In genomic region chr5:140764177-140765020, GRCh38 we compare ENCODE assay signal across 19 cellular contexts. TPM values are rescaled to one million over a fixed set of nuclear protein-coding genes. Genes with fewer than 3 reads are reported as not detected.
DNase-seq lines count a peak whose midpoint lies in the region; ATAC-seq, FAIRE-seq and TF ChIP-seq lines count a peak whose summit lies in the region.
"Had no signal": no experiment of that assay in that cellular context is flagged by ENCODE, and none has a peak within 500 bp of the region (broad histone marks: within the 10 kb centered on the region; RNA-seq: fewer than 3 reads in every experiment).

No MANE protein-coding gene starts in this region.

- CTCF ChIA-PET in A549 (lab: Yijun Ruan, JAX) = interaction anchor here (1.5 kb wide), 1 partner anchor 12 kb away, joined by 3 read pairs; no protein-coding TSS in a partner anchor

- no peak overlapping the region for H2AFZ ChIP-seq in astrocyte (ENCODE audit: low read depth, low read length)
- H2AFZ ChIP-seq: PC-9 had no signal

- H4K20me1 ChIP-seq in astrocyte (ENCODE audit: insufficient read depth, low read length) = no peaks in the 10 kb centered on the region

- peaks cover 37% of the 10 kb centered on the region for H3K9me3 Mint-ChIP-seq in astrocyte (ENCODE audit: unreplicated experiment)
- peaks cover 40 to 68% of the 10 kb centered on the region in 2 donors for H3K9me3 Mint-ChIP-seq in stimulated activated naive CD8-positive, alpha-beta T cell treated with anti-CD3 and anti-CD28 coated beads, Interleukin-15, amount 100 ng/mL, for 72 hours

- POLR2A ChIA-PET in A549 (lab: Yijun Ruan, JAX) = no interaction called here

- 16% methylated on average over 2 of the region's 2 CpGs for WGBS in A549 (ENCODE audit: missing lambda C conversion rate)
- 84 to 92% methylated on average over 2 of the region's 2 CpGs for WGBS in heart right ventricle, 2 donors

- H3K27ac ChIP-seq in A549 (no peak overlapping the region), astrocyte (ENCODE audit: low read depth, low read length) (no peak overlapping the region), heart right ventricle (no peak overlapping the region)
- H3K27ac ChIP-seq: PC-9 had no signal

- no peak overlapping the region for H3K4me3 Mint-ChIP-seq in astrocyte (ENCODE audit: unreplicated experiment)
- no peak overlapping the region for H3K4me3 Mint-ChIP-seq in stimulated activated naive CD8-positive, alpha-beta T cell treated with anti-CD3 and anti-CD28 coated beads, Interleukin-15, amount 100 ng/mL, for 72 hours

- H3K9me3 ChIP-seq in A549 = peaks cover 80% of the 10 kb centered on the region
- H3K9me3 ChIP-seq in astrocyte (ENCODE audit: insufficient read depth, low read depth, low read length) = peaks cover 20% of the 10 kb centered on the region
- peaks cover 7 to 100% (median 93%) of the 10 kb centered on the region in 11 donors for H3K9me3 ChIP-seq in heart right ventricle

- ATAC-seq in A549 (no peak), heart right ventricle (no peak)
- no peak for ATAC-seq in stimulated activated naive CD8-positive, alpha-beta T cell treated with anti-CD3 and anti-CD28 coated beads, Interleukin-15, amount 100 ng/mL, for 72 hours

- H3K36me3 ChIP-seq in astrocyte (ENCODE audit: insufficient read depth, low read length) = no peaks in the 10 kb centered on the region
- no peaks in the 10 kb centered on the region for H3K36me3 ChIP-seq in heart right ventricle
- H3K36me3 ChIP-seq: HAP-1 had no signal

- peak; percentile 18 for FAIRE-seq in A549 (lab: Jason Lieb, UNC)
- no peak for FAIRE-seq in astrocyte (lab: Jason Lieb, UNC)

- H3K4me1 Mint-ChIP-seq in astrocyte (ENCODE audit: low read depth, unreplicated experiment) = no peaks in the 10 kb centered on the region
- no peaks in the 10 kb centered on the region for H3K4me1 Mint-ChIP-seq in stimulated activated naive CD8-positive, alpha-beta T cell treated with anti-CD3 and anti-CD28 coated beads, Interleukin-15, amount 100 ng/mL, for 72 hours

- no peaks in the 10 kb centered on the region for H3K27me3 ChIP-seq in astrocyte (ENCODE audit: insufficient read depth, low read length)
- no peaks in the 10 kb centered on the region for H3K27me3 ChIP-seq in heart right ventricle

- H3K9ac ChIP-seq in astrocyte (ENCODE audit: low read length) = no peak overlapping the region

- DNase-seq in A549 (ENCODE audit: low read depth in 1 of 2, low spot score in 1 of 2) (peak in 1 of 2 experiments; percentile 4), HT-29 (ENCODE audit: low spot score) (peak; percentile 23), astrocyte (ENCODE audit: low read depth) (peak; percentile 1), fibroblast of peridontal ligament (ENCODE audit: extremely low read depth) (peak; percentile 2), heart right ventricle (no peak)
- DNase-seq in activated naive CD4-positive, alpha-beta T cell treated with anti-CD3 and anti-CD28 coated beads, Interleukin-2, amount 50 U/mL, for 16 hours = no peak
- DNase-seq in stimulated activated naive CD8-positive, alpha-beta T cell treated with anti-CD3 and anti-CD28 coated beads, Interleukin-15, amount 100 ng/mL, for 72 hours = no peak
- no peak for DNase-seq in stimulated activated naive CD4-positive, alpha-beta T cell treated with Interleukin-2 at 50 U/mL for 16 hours (lab: John Stamatoyannopoulos, UW)
- DNase-seq: C1 segment of cervical spinal cord, DMS 273 treated with DMSO at 0.1 percent for 48 hours, EL, KG1, NCI-H1436, NCI-H2029 treated with DMSO at 0.1 percent for 48 hours, NCI-H510A, NCI-H82, PC-9 had no signal

- TF ChIP-seq EP300 in A549 (IDR thresholded peaks at IDR 0.05) = no peak

- intact Hi-C loops in heart right ventricle (cut with DNase I) = no loop called here

- H3K27me3 Mint-ChIP-seq in astrocyte (ENCODE audit: low read depth, unreplicated experiment) = no peaks in the 10 kb centered on the region
- no peaks in the 10 kb centered on the region for H3K27me3 Mint-ChIP-seq in stimulated activated naive CD8-positive, alpha-beta T cell treated with anti-CD3 and anti-CD28 coated beads, Interleukin-15, amount 100 ng/mL, for 72 hours

- no peak overlapping the region for H3K27ac Mint-ChIP-seq in astrocyte (ENCODE audit: unreplicated experiment)
- no peak overlapping the region for H3K27ac Mint-ChIP-seq in stimulated activated naive CD8-positive, alpha-beta T cell treated with anti-CD3 and anti-CD28 coated beads, Interleukin-15, amount 100 ng/mL, for 72 hours

- TF ChIP-seq POLR2A in A549 (IDR thresholded peaks at IDR 0.05; ENCODE audit: low read length) = no peak

- TF ChIP-seq CTCF in A549 (IDR thresholded peaks at IDR 0.05) (no peak), astrocyte (IDR thresholded peaks at IDR 0.05; ENCODE audit: insufficient read depth, low read depth, low read length) (no peak), heart right ventricle (IDR thresholded peaks at IDR 0.05) (no peak)

- H3K4me1 ChIP-seq in A549 (no peaks in the 10 kb centered on the region), astrocyte (ENCODE audit: insufficient read depth, low read length) (no peaks in the 10 kb centered on the region), heart right ventricle (no peaks in the 10 kb centered on the region)
- H3K4me1 ChIP-seq: HAP-1 had no signal

- no peaks in the 10 kb centered on the region for H3K79me2 ChIP-seq in astrocyte (ENCODE audit: insufficient read depth, low read length)

- no peak for TF ChIP-seq RAD21 in A549 (conservative IDR thresholded peaks at IDR 0.05 in 1 of 2, IDR thresholded peaks at IDR 0.05 in 1 of 2)

- H3K4me2 ChIP-seq in A549 (no peak overlapping the region), astrocyte (ENCODE audit: low read length) (no peak overlapping the region)
- H3K4me2 ChIP-seq: PC-9 had no signal

- H3K4me3 ChIP-seq in A549 (no peak overlapping the region), astrocyte (ENCODE audit: insufficient read depth, low read depth, low read length) (no peak overlapping the region), heart right ventricle (no peak overlapping the region)
- H3K4me3 ChIP-seq: HAP-1, PC-9 had no signal

- no peaks in the 10 kb centered on the region for H3K36me3 Mint-ChIP-seq in astrocyte (ENCODE audit: low read depth, unreplicated experiment)

RNA-seq across cellular contexts. Expression of gene PCDHA1, which starts 21.5 kb away (rescaled TPM):
- 0.37 and 0.52 TPM in 2 replicates for polyA plus RNA-seq in A549 (2011; rRNA removed)
- polyA plus RNA-seq in A549 (2012; cell fraction: cytosol; rRNA removed) = 0.05 and 0.14 TPM in 2 replicates
- polyA plus RNA-seq in A549 (2012; cell fraction: nucleus; rRNA removed) = 0.31 and 0.36 TPM in 2 replicates
- polyA plus RNA-seq in A549 (2017; fragmentation: RNase III; extraction: RNeasy Plus Mini Kit Qiagen cat#74134 plus additional on column Dnase treatment) = 0.12 to 0.18 TPM (median 0.13 TPM) in 3 replicates
- polyA minus RNA-seq in A549 (2011; rRNA and poly(A)+ RNA removed) = 0.05 and 0.29 TPM in 2 replicates
- total RNA-seq in HT-29 (2014; rRNA removed; shearing (Covaris generic)) = not detected in 2 replicates
- not detected in 2 replicates for total RNA-seq in astrocyte
- under 1 TPM in 1 of 10 donors, not detected in 9; 0.09 TPM for total RNA-seq in heart right ventricle
- polyA plus RNA-seq in heart right ventricle = under 1 TPM in 1 of 2 donors, not detected in 1; 0.07 TPM
- total RNA-seq: A172, PC-9 had no signal

RNA-seq across cellular contexts. Expression of gene PCDHA2, which starts 30.3 kb away (rescaled TPM):
- 0.03 and 0.07 TPM in 2 replicates for polyA plus RNA-seq in A549 (2011; rRNA removed)
- 0.03 and 0.04 TPM in 2 replicates for polyA plus RNA-seq in A549 (2012; cell fraction: cytosol; rRNA removed)
- 0.11 and 0.15 TPM in 2 replicates for polyA plus RNA-seq in A549 (2012; cell fraction: nucleus; rRNA removed)
- polyA plus RNA-seq in A549 (2017; fragmentation: RNase III; extraction: RNeasy Plus Mini Kit Qiagen cat#74134 plus additional on column Dnase treatment) = 0.08 TPM in 3 replicates
- 0.21 TPM in 1 of 2 replicates, not detected in the other for polyA minus RNA-seq in A549 (2011; rRNA and poly(A)+ RNA removed)
- 0.05 TPM in 1 of 2 replicates, not detected in the other for total RNA-seq in HT-29 (2014; rRNA removed; shearing (Covaris generic))
- 2.3 and 2.5 TPM in 2 replicates for total RNA-seq in astrocyte
- under 1 TPM in 2 of 10 donors, not detected in 8; 0.07 to 0.17 TPM for total RNA-seq in heart right ventricle
- not detected for polyA plus RNA-seq in heart right ventricle
- total RNA-seq: PC-9 had no signal

RNA-seq across cellular contexts. Expression of gene PCDHA3, which starts 36.5 kb away (rescaled TPM):
- polyA plus RNA-seq in A549 (2011; rRNA removed) = 1.5 and 1.7 TPM in 2 replicates
- polyA plus RNA-seq in A549 (2012; cell fraction: cytosol; rRNA removed) = 0.49 and 0.50 TPM in 2 replicates
- 1.0 and 1.5 TPM in 2 replicates for polyA plus RNA-seq in A549 (2012; cell fraction: nucleus; rRNA removed)
- polyA plus RNA-seq in A549 (2017; fragmentation: RNase III; extraction: RNeasy Plus Mini Kit Qiagen cat#74134 plus additional on column Dnase treatment) = 0.84 to 1.0 TPM (median 0.88 TPM) in 3 replicates
- 0.79 and 0.83 TPM in 2 replicates for polyA minus RNA-seq in A549 (2011; rRNA and poly(A)+ RNA removed)
- not detected in 2 replicates for total RNA-seq in HT-29 (2014; rRNA removed; shearing (Covaris generic))
- 0.84 and 1.1 TPM in 2 replicates for total RNA-seq in astrocyte
- total RNA-seq in heart right ventricle = under 1 TPM in 6 of 10 donors, not detected in 4; 0.07 to 0.17 (median 0.11) TPM
- under 1 TPM in 1 of 2 donors, not detected in 1; 0.03 TPM for polyA plus RNA-seq in heart right ventricle
- total RNA-seq: PC-9 had no signal

RNA-seq across cellular contexts. Expression of gene PCDHA4, which starts 42.5 kb away (rescaled TPM):
- polyA plus RNA-seq in A549 (2011; rRNA removed) = 2.8 and 3.3 TPM in 2 replicates
- 0.66 and 0.88 TPM in 2 replicates for polyA plus RNA-seq in A549 (2012; cell fraction: cytosol; rRNA removed)
- 2.1 and 2.8 TPM in 2 replicates for polyA plus RNA-seq in A549 (2012; cell fraction: nucleus; rRNA removed)
- 1.6 to 2.2 TPM (median 1.9 TPM) in 3 replicates for polyA plus RNA-seq in A549 (2017; fragmentation: RNase III; extraction: RNeasy Plus Mini Kit Qiagen cat#74134 plus additional on column Dnase treatment)
- 3.5 and 4.4 TPM in 2 replicates for polyA minus RNA-seq in A549 (2011; rRNA and poly(A)+ RNA removed)
- not detected in 2 replicates for total RNA-seq in HT-29 (2014; rRNA removed; shearing (Covaris generic))
- total RNA-seq in astrocyte = 9.5 and 9.6 TPM in 2 replicates
- under 1 TPM in 7 of 10 donors, not detected in 3; 0.07 to 0.21 (median 0.08) TPM for total RNA-seq in heart right ventricle
- polyA plus RNA-seq in heart right ventricle = under 1 TPM in 1 of 2 donors, not detected in 1; 0.01 TPM
- total RNA-seq: PC-9 had no signal

RNA-seq across cellular contexts. Expression of gene PCDHA5, which starts 57.0 kb away (rescaled TPM):
- 0.32 and 0.62 TPM in 2 replicates for polyA plus RNA-seq in A549 (2011; rRNA removed)
- polyA plus RNA-seq in A549 (2012; cell fraction: cytosol; rRNA removed) = 0.13 and 0.15 TPM in 2 replicates
- 0.41 and 0.43 TPM in 2 replicates for polyA plus RNA-seq in A549 (2012; cell fraction: nucleus; rRNA removed)
- polyA plus RNA-seq in A549 (2017; fragmentation: RNase III; extraction: RNeasy Plus Mini Kit Qiagen cat#74134 plus additional on column Dnase treatment) = 0.64 to 0.84 TPM (median 0.78 TPM) in 3 replicates
- polyA minus RNA-seq in A549 (2011; rRNA and poly(A)+ RNA removed) = 0.79 and 1.4 TPM in 2 replicates
- total RNA-seq in HT-29 (2014; rRNA removed; shearing (Covaris generic)) = not detected in 2 replicates
- total RNA-seq in astrocyte = 1.0 and 1.7 TPM in 2 replicates
- under 1 TPM in 4 of 10 donors, not detected in 6; 0.07 to 0.11 (median 0.08) TPM for total RNA-seq in heart right ventricle
- polyA plus RNA-seq in heart right ventricle = not detected
- total RNA-seq: PC-9 had no signal

Comparison
In these comparisons a context has a peak if more than half of its experiments do, and no peak if none do; other contexts are left out.
1. DNase-seq: peak in HT-29 (single experiment), astrocyte (single experiment) and fibroblast of peridontal ligament (single experiment); none in heart right ventricle (0 of 2), activated naive CD4-positive, alpha-beta T cell treated with anti-CD3 and anti-CD28 coated beads, Interleukin-2, amount 50 U/mL, for 16 hours (single experiment), stimulated activated naive CD8-positive, alpha-beta T cell treated with anti-CD3 and anti-CD28 coated beads, Interleukin-15, amount 100 ng/mL, for 72 hours (0 of 2) and stimulated activated naive CD4-positive, alpha-beta T cell treated with Interleukin-2 at 50 U/mL for 16 hours (single experiment).